In genomic region chr5:122149691-122150090, GRCh38 we compare ENCODE assay signal across 16 cellular contexts. TPM values are rescaled to one million over a fixed set of nuclear protein-coding genes. Genes with fewer than 3 reads are reported as not detected.
"Had no signal": no experiment of that assay in that cellular context is flagged by ENCODE, and none has a peak within 500 bp of the region (broad histone marks: within the 10 kb centered on the region; RNA-seq: fewer than 3 reads in every experiment).

No MANE protein-coding gene starts in this region.

- DNase-seq: activated CD4-positive, CD25-positive, alpha-beta regulatory T cell; activated naive CD4-positive, alpha-beta T cell treated with Interleukin-2 at 50 U/mL for 16 hours; activated T-cell treated with anti-CD3 and anti-CD28 coated beads for 4 hours; aorta; hypothalamus; kidney; left ventricle myocardium inferior; occipital lobe; right lobe of liver; stimulated activated CD4-positive, alpha-beta T cell treated with anti-CD3 and anti-CD28 coated beads, Interleukin-1b, Interleukin-23, amount 100 ng/mL, for 48 hours; stomach; T-helper 2 cell; testis; upper lobe of right lung had no signal

- H3K36me3 ChIP-seq: left ventricle myocardium inferior, prostate gland, right lobe of liver, stomach, upper lobe of right lung had no signal

- H3K4me3 ChIP-seq: left ventricle myocardium inferior, prostate gland, right lobe of liver, stomach, testis, upper lobe of right lung had no signal

- H3K27ac ChIP-seq: left ventricle myocardium inferior, prostate gland, right lobe of liver, stomach, testis, upper lobe of right lung had no signal

- H3K4me1 ChIP-seq: left ventricle myocardium inferior, prostate gland, right lobe of liver, upper lobe of right lung had no signal

- H3K27me3 ChIP-seq: right lobe of liver, stomach, testis, upper lobe of right lung had no signal

- ATAC-seq: natural killer cell treated with Interleukin-12 subunit alpha and Interleukin-12 subunit beta and Interleukin-15 and Interleukin-18, amount 100 ng/mL, for 72 hours; right lobe of liver; upper lobe of right lung had no signal

- H3K9me3 ChIP-seq: left ventricle myocardium inferior, prostate gland, right lobe of liver, stomach, testis, upper lobe of right lung had no signal

RNA-seq across cellular contexts. Expression of gene ZNF474, which starts 20.3 kb away (rescaled TPM):
- total RNA-seq: left ventricle myocardium inferior; natural killer cell treated with Interleukin-12 subunit alpha and Interleukin-12 subunit beta and Interleukin-15 and Interleukin-18, amount 100 ng/mL, for 72 hours; upper lobe of right lung had no signal
